ENCODE assay signal across 1 cellular context in genomic region chr10:71964669-71965515, GRCh38.
TF ChIP-seq lines count a peak whose summit lies in the region.

No MANE protein-coding gene starts in this region.

TF ChIP-seq in HepG2, 621 proteins besides CTCF, POLR2A, EP300 and RAD21 (continued from another document and continues in another):
- TF ChIP-seq DNMT1 (CRISPR knock-in tag; IDR thresholded peaks at IDR 0.05): no peak
- TF ChIP-seq NAIF1 (CRISPR knock-in tag; IDR thresholded peaks at IDR 0.05; ENCODE audit: borderline replicate concordance): no peak
- no peak for TF ChIP-seq ZNF850 (CRISPR knock-in tag; conservative IDR thresholded peaks at IDR 0.05)
- TF ChIP-seq, protein P1, sequence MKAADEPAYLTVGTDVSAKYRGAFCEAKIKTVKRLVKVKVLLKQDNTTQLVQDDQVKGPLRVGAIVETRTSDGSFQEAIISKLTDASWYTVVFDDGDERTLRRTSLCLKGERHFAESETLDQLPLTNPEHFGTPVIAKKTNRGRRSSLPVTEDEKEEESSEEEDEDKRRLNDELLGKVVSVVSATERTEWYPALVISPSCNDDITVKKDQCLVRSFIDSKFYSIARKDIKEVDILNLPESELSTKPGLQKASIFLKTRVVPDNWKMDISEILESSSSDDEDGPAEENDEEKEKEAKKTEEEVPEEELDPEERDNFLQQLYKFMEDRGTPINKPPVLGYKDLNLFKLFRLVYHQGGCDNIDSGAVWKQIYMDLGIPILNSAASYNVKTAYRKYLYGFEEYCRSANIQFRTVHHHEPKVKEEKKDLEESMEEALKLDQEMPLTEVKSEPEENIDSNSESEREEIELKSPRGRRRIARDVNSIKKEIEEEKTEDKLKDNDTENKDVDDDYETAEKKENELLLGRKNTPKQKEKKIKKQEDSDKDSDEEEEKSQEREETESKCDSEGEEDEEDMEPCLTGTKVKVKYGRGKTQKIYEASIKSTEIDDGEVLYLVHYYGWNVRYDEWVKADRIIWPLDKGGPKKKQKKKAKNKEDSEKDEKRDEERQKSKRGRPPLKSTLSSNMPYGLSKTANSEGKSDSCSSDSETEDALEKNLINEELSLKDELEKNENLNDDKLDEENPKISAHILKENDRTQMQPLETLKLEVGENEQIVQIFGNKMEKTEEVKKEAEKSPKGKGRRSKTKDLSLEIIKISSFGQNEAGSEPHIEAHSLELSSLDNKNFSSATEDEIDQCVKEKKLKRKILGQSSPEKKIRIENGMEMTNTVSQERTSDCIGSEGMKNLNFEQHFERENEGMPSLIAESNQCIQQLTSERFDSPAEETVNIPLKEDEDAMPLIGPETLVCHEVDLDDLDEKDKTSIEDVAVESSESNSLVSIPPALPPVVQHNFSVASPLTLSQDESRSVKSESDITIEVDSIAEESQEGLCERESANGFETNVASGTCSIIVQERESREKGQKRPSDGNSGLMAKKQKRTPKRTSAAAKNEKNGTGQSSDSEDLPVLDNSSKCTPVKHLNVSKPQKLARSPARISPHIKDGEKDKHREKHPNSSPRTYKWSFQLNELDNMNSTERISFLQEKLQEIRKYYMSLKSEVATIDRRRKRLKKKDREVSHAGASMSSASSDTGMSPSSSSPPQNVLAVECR (CRISPR knock-in tag; IDR thresholded peaks at IDR 0.05; ENCODE audit: borderline replicate concordance): peak; percentile 49; the same call in 1 of the 2 replicates
- no peak; the same call in 1 of the 2 replicates for TF ChIP-seq UBTF (CRISPR knock-in tag; IDR thresholded peaks at IDR 0.05)
- no peak for TF ChIP-seq ARNT (IDR thresholded peaks at IDR 0.05)
- no peak; the same call in 1 of the 2 replicates for TF ChIP-seq AKAP8 (CRISPR knock-in tag; IDR thresholded peaks at IDR 0.05)
- no peak for TF ChIP-seq ZNF230 (CRISPR knock-in tag; IDR thresholded peaks at IDR 0.05)
- no peak for TF ChIP-seq SIN3B (IDR thresholded peaks at IDR 0.05; ENCODE audit: low read length)
- peak; percentile 89 for TF ChIP-seq ZNF687 (CRISPR knock-in tag; IDR thresholded peaks at IDR 0.05)
- no peak for TF ChIP-seq CBX2 (IDR thresholded peaks at IDR 0.05; ENCODE audit: low read depth, low read length)
- TF ChIP-seq CBX2 (CRISPR knock-in tag; IDR thresholded peaks at IDR 0.05; ENCODE audit: low read depth): no peak
- no peak for TF ChIP-seq ZNF33A (CRISPR knock-in tag; IDR thresholded peaks at IDR 0.05; ENCODE audit: borderline replicate concordance)
- TF ChIP-seq, protein P2, sequence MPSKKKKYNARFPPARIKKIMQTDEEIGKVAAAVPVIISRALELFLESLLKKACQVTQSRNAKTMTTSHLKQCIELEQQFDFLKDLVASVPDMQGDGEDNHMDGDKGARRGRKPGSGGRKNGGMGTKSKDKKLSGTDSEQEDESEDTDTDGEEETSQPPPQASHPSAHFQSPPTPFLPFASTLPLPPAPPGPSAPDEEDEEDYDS (CRISPR knock-in tag; IDR thresholded peaks at IDR 0.05): peak; percentile 13; the same call in 1 of the 2 replicates
- TF ChIP-seq PBX2 (CRISPR knock-in tag; IDR thresholded peaks at IDR 0.05): no peak
- no peak; the same call in 1 of the 2 replicates for TF ChIP-seq ZSCAN25 (CRISPR knock-in tag; IDR thresholded peaks at IDR 0.05)
- TF ChIP-seq, protein P3, sequence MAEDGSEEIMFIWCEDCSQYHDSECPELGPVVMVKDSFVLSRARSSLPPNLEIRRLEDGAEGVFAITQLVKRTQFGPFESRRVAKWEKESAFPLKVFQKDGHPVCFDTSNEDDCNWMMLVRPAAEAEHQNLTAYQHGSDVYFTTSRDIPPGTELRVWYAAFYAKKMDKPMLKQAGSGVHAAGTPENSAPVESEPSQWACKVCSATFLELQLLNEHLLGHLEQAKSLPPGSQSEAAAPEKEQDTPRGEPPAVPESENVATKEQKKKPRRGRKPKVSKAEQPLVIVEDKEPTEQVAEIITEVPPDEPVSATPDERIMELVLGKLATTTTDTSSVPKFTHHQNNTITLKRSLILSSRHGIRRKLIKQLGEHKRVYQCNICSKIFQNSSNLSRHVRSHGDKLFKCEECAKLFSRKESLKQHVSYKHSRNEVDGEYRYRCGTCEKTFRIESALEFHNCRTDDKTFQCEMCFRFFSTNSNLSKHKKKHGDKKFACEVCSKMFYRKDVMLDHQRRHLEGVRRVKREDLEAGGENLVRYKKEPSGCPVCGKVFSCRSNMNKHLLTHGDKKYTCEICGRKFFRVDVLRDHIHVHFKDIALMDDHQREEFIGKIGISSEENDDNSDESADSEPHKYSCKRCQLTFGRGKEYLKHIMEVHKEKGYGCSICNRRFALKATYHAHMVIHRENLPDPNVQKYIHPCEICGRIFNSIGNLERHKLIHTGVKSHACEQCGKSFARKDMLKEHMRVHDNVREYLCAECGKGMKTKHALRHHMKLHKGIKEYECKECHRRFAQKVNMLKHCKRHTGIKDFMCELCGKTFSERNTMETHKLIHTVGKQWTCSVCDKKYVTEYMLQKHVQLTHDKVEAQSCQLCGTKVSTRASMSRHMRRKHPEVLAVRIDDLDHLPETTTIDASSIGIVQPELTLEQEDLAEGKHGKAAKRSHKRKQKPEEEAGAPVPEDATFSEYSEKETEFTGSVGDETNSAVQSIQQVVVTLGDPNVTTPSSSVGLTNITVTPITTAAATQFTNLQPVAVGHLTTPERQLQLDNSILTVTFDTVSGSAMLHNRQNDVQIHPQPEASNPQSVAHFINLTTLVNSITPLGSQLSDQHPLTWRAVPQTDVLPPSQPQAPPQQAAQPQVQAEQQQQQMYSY (CRISPR knock-in tag; IDR thresholded peaks at IDR 0.05): no peak
- peak; percentile 25; the same call in 1 of the 2 replicates for TF ChIP-seq ZFX (CRISPR knock-in tag; IDR thresholded peaks at IDR 0.05; ENCODE audit: low read depth)
- TF ChIP-seq PAX8 (CRISPR knock-in tag; IDR thresholded peaks at IDR 0.05; ENCODE audit: borderline replicate concordance): no peak
- no peak for TF ChIP-seq HOXA9 (CRISPR knock-in tag; IDR thresholded peaks at IDR 0.05; ENCODE audit: borderline replicate concordance)
- TF ChIP-seq ZNF749 (CRISPR knock-in tag; IDR thresholded peaks at IDR 0.05; ENCODE audit: borderline replicate concordance): no peak
- 0 out of 2 replicates have a peak, but pooled peaks have one; percentile 30 for TF ChIP-seq ZNF430 (CRISPR knock-in tag; IDR thresholded peaks at IDR 0.05)
- 0 out of 2 replicates have a peak, but pooled peaks have one; percentile 25 for TF ChIP-seq ZNF331 (CRISPR knock-in tag; IDR thresholded peaks at IDR 0.05)
- TF ChIP-seq GMEB1 (CRISPR knock-in tag; IDR thresholded peaks at IDR 0.05; ENCODE audit: borderline replicate concordance): no peak
- no peak for TF ChIP-seq GTF2F1 (IDR thresholded peaks at IDR 0.05; ENCODE audit: low read length)
- 0 out of 2 replicates have a peak, but pooled peaks have one; percentile 44 for TF ChIP-seq MEF2D (CRISPR knock-in tag; IDR thresholded peaks at IDR 0.05)
- TF ChIP-seq, protein P4, sequence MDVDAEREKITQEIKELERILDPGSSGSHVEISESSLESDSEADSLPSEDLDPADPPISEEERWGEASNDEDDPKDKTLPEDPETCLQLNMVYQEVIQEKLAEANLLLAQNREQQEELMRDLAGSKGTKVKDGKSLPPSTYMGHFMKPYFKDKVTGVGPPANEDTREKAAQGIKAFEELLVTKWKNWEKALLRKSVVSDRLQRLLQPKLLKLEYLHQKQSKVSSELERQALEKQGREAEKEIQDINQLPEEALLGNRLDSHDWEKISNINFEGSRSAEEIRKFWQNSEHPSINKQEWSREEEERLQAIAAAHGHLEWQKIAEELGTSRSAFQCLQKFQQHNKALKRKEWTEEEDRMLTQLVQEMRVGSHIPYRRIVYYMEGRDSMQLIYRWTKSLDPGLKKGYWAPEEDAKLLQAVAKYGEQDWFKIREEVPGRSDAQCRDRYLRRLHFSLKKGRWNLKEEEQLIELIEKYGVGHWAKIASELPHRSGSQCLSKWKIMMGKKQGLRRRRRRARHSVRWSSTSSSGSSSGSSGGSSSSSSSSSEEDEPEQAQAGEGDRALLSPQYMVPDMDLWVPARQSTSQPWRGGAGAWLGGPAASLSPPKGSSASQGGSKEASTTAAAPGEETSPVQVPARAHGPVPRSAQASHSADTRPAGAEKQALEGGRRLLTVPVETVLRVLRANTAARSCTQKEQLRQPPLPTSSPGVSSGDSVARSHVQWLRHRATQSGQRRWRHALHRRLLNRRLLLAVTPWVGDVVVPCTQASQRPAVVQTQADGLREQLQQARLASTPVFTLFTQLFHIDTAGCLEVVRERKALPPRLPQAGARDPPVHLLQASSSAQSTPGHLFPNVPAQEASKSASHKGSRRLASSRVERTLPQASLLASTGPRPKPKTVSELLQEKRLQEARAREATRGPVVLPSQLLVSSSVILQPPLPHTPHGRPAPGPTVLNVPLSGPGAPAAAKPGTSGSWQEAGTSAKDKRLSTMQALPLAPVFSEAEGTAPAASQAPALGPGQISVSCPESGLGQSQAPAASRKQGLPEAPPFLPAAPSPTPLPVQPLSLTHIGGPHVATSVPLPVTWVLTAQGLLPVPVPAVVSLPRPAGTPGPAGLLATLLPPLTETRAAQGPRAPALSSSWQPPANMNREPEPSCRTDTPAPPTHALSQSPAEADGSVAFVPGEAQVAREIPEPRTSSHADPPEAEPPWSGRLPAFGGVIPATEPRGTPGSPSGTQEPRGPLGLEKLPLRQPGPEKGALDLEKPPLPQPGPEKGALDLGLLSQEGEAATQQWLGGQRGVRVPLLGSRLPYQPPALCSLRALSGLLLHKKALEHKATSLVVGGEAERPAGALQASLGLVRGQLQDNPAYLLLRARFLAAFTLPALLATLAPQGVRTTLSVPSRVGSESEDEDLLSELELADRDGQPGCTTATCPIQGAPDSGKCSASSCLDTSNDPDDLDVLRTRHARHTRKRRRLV (CRISPR knock-in tag; IDR thresholded peaks at IDR 0.05): no peak
- no peak for TF ChIP-seq MED13 (CRISPR knock-in tag; IDR thresholded peaks at IDR 0.05)
- no peak for TF ChIP-seq ZNF883 (CRISPR knock-in tag; IDR thresholded peaks at IDR 0.05; ENCODE audit: not compliant biosample characterization)
- TF ChIP-seq TAF1 (CRISPR knock-in tag; IDR thresholded peaks at IDR 0.05): peak; percentile 38; the same call in 1 of the 2 replicates
